Comparison of ENCODE assay signal across 11 cellular contexts in genomic region chr10:103890194-103890658, GRCh38. TPM values are rescaled to one million over a fixed set of nuclear protein-coding genes. Genes with fewer than 3 reads are reported as not detected.
DNase-seq lines count a peak whose midpoint lies in the region; ATAC-seq, FAIRE-seq and TF ChIP-seq lines count a peak whose summit lies in the region.
"Had no signal": no experiment of that assay in that cellular context is flagged by ENCODE, and none has a peak within 500 bp of the region (broad histone marks: within the 10 kb centered on the region; RNA-seq: fewer than 3 reads in every experiment).

No MANE protein-coding gene starts in this region.

- H3K9me3 Mint-ChIP-seq in activated naive CD8-positive, alpha-beta T cell (ENCODE audit: low read depth) = no peaks in the 10 kb centered on the region
- H3K9me3 Mint-ChIP-seq in memory B cell = no peaks in the 10 kb centered on the region

- whole genome bisulfite sequencing in A549 (ENCODE audit: missing lambda C conversion rate) = 11% methylated on average over 4 of the region's 4 CpGs

- H3K4me2 ChIP-seq in A549 = peak overlapping the region; percentile 67

- H3K27ac ChIP-seq in A549 (peak overlapping the region; percentile 73 to 90), caudate nucleus (ENCODE audit: low read depth, low read length) (no peak overlapping the region)

- peak; percentile 51 to 69; a peak in 2 of 5 replicates for TF ChIP-seq EP300 in A549 (IDR thresholded peaks at IDR 0.05)

- no peak overlapping the region for H3K4me3 Mint-ChIP-seq in activated naive CD8-positive, alpha-beta T cell
- H3K4me3 Mint-ChIP-seq in memory B cell = no peak overlapping the region

- peak overlapping the region; percentile 86 for H3K27ac Mint-ChIP-seq in activated naive CD8-positive, alpha-beta T cell
- H3K27ac Mint-ChIP-seq in memory B cell = peak overlapping the region; percentile 58

- TF ChIP-seq CTCF in A549 (IDR thresholded peaks at IDR 0.05) = no peak

- POLR2A ChIA-PET in A549 (lab: Yijun Ruan, JAX) = interaction anchor here (1.5 to 1.9 kb wide), 3 partner anchors 18 to 231 kb away, joined by 3 to 12 read pairs (median 11); partner anchors contain the start of genes SFR1 and STN1

- H3K4me3 ChIP-seq in A549 = no peak overlapping the region
- H3K4me3 ChIP-seq: dorsolateral prefrontal cortex, MG63 had no signal

- TF ChIP-seq RAD21 in A549 (conservative IDR thresholded peaks at IDR 0.05 in 1 of 2, IDR thresholded peaks at IDR 0.05 in 1 of 2) = peak in 1 of 2 experiments; percentile 36; a peak in 3 of 5 replicates

- peaks cover 7% of the 10 kb centered on the region for H3K36me3 Mint-ChIP-seq in activated naive CD8-positive, alpha-beta T cell
- H3K36me3 Mint-ChIP-seq in memory B cell = peaks cover 24% of the 10 kb centered on the region

- peaks cover 38% of the 10 kb centered on the region for H3K4me1 Mint-ChIP-seq in activated naive CD8-positive, alpha-beta T cell (ENCODE audit: low read depth)
- H3K4me1 Mint-ChIP-seq in memory B cell = peaks cover 2% of the 10 kb centered on the region

- peak; percentile 87 to 88 for ATAC-seq in A549
- no peak for ATAC-seq in memory B cell (ENCODE audit: low read depth)
- ATAC-seq in HG02623 (IDR thresholded peaks at IDR 0.05; ENCODE audit: unreplicated experiment) = no peak

- DNase-seq in A549 (ENCODE audit: low read depth in 1 of 2, low spot score in 1 of 2) = peak; percentile 69 to 92
- peak; percentile 85 for DNase-seq in HPDE6-E6E7 (ENCODE audit: extremely low spot score)
- no peak for DNase-seq in memory B cell (ENCODE audit: low spot score in 2 of 2)
- DNase-seq in frontal cortex (ENCODE audit: low spot score in 2 of 2) = no peak
- DNase-seq in caudate nucleus (lab: John Stamatoyannopoulos, UW) = no peak
- DNase-seq in RCC 7860 (ENCODE audit: low spot score) = no peak
- DNase-seq: dorsolateral prefrontal cortex, MG63, occipital lobe had no signal

- no peak for FAIRE-seq in A549 (lab: Jason Lieb, UNC)
- no peak for FAIRE-seq in frontal cortex (lab: Jason Lieb, UNC)
- no peak for FAIRE-seq in RCC 7860 (lab: Jason Lieb, UNC)

- H3K9me3 ChIP-seq in A549 = no peaks in the 10 kb centered on the region
- H3K9me3 ChIP-seq: MG63 had no signal

- CTCF ChIA-PET in A549 (lab: Yijun Ruan, JAX) = interaction anchor here (0.6 to 4.5 kb wide), 27 partner anchors 9 to 320 kb away, joined by 3 to 20 read pairs (median 4); partner anchors contain the start of genes SFR1, SLK and STN1

- TF ChIP-seq POLR2A in A549 (IDR thresholded peaks at IDR 0.05; ENCODE audit: low read length) = no peak

- H3K4me1 ChIP-seq in A549 = peaks cover 60% of the 10 kb centered on the region

- no peaks in the 10 kb centered on the region for H3K27me3 Mint-ChIP-seq in activated naive CD8-positive, alpha-beta T cell
- no peaks in the 10 kb centered on the region for H3K27me3 Mint-ChIP-seq in memory B cell

TF ChIP-seq in A549, 52 proteins besides CTCF, POLR2A, EP300 and RAD21 (continues in another document):
- TF ChIP-seq RARB (CRISPR knock-in tag; IDR thresholded peaks at IDR 0.05) (no peak), KDM1A (IDR thresholded peaks at IDR 0.05; ENCODE audit: low read depth) (no peak), KDM5A (IDR thresholded peaks at IDR 0.05) (no peak), POLR2AphosphoS2 (conservative IDR thresholded peaks at IDR 0.05; ENCODE audit: low read length) (no peak), MAFK (IDR thresholded peaks at IDR 0.05; ENCODE audit: partially characterized antibody) (peak; percentile 65), FOSL2 (IDR thresholded peaks at IDR 0.05) (peak; percentile 36; the same call in 1 of the 2 replicates), FOSL2 (CRISPR knock-in tag; IDR thresholded peaks at IDR 0.05) (peak; percentile 71), ZFP36 (IDR thresholded peaks at IDR 0.05; ENCODE audit: borderline replicate concordance, partially characterized antibody) (no peak), HDAC2 (IDR thresholded peaks at IDR 0.05) (no peak), EHMT2 (IDR thresholded peaks at IDR 0.05; ENCODE audit: low read depth) (no peak), RNF2 (IDR thresholded peaks at IDR 0.05; ENCODE audit: borderline replicate concordance, low read depth) (no peak), TFCP2L1 (CRISPR knock-in tag; IDR thresholded peaks at IDR 0.05) (no peak), FOXS1 (CRISPR knock-in tag; IDR thresholded peaks at IDR 0.05) (no peak), HOXB5 (CRISPR knock-in tag; IDR thresholded peaks at IDR 0.05) (no peak), HEYL (CRISPR knock-in tag; IDR thresholded peaks at IDR 0.05) (no peak), JUNB (IDR thresholded peaks at IDR 0.05) (peak; percentile 70), MAZ (IDR thresholded peaks at IDR 0.05; ENCODE audit: borderline replicate concordance, low read depth, low read length) (no peak), EHF (CRISPR knock-in tag; IDR thresholded peaks at IDR 0.05) (0 out of 2 replicates have a peak, but pooled peaks have one; percentile 56), NPAS2 (CRISPR knock-in tag; IDR thresholded peaks at IDR 0.05; ENCODE audit: borderline replicate concordance) (no peak), ESRRA (IDR thresholded peaks at IDR 0.05; ENCODE audit: borderline replicate concordance, low read length) (no peak), CEBPB (IDR thresholded peaks at IDR 0.05) (no peak), TP53 (CRISPR knock-in tag; IDR thresholded peaks at IDR 0.05) (no peak), CBX2 (IDR thresholded peaks at IDR 0.05; ENCODE audit: borderline replicate concordance, low read depth) (no peak), ZSCAN20 (CRISPR knock-in tag; IDR thresholded peaks at IDR 0.05) (no peak), ZC3H11A (IDR thresholded peaks at IDR 0.05) (no peak), NR3C1 (IDR thresholded peaks at IDR 0.05) (no peak), RCOR1 (IDR thresholded peaks at IDR 0.05; ENCODE audit: low read depth, low read length) (no peak), MYC (IDR thresholded peaks at IDR 0.05; ENCODE audit: borderline replicate concordance, low read length) (0 out of 2 replicates have a peak, but pooled peaks have one; percentile 19), NFE2L2 (conservative IDR thresholded peaks at IDR 0.05; ENCODE audit: low read length) (0 out of 2 replicates have a peak, but pooled peaks have one; percentile 5), BHLHE40 (IDR thresholded peaks at IDR 0.05; ENCODE audit: low read depth, low read length) (no peak), RFX5 (IDR thresholded peaks at IDR 0.05) (no peak), HOXB13 (CRISPR knock-in tag; IDR thresholded peaks at IDR 0.05; ENCODE audit: low read depth) (no peak), CHD4 (IDR thresholded peaks at IDR 0.05; ENCODE audit: borderline replicate concordance) (no peak), SREBF2 (IDR thresholded peaks at IDR 0.05) (no peak)
- TF ChIP-seq, protein P1, sequence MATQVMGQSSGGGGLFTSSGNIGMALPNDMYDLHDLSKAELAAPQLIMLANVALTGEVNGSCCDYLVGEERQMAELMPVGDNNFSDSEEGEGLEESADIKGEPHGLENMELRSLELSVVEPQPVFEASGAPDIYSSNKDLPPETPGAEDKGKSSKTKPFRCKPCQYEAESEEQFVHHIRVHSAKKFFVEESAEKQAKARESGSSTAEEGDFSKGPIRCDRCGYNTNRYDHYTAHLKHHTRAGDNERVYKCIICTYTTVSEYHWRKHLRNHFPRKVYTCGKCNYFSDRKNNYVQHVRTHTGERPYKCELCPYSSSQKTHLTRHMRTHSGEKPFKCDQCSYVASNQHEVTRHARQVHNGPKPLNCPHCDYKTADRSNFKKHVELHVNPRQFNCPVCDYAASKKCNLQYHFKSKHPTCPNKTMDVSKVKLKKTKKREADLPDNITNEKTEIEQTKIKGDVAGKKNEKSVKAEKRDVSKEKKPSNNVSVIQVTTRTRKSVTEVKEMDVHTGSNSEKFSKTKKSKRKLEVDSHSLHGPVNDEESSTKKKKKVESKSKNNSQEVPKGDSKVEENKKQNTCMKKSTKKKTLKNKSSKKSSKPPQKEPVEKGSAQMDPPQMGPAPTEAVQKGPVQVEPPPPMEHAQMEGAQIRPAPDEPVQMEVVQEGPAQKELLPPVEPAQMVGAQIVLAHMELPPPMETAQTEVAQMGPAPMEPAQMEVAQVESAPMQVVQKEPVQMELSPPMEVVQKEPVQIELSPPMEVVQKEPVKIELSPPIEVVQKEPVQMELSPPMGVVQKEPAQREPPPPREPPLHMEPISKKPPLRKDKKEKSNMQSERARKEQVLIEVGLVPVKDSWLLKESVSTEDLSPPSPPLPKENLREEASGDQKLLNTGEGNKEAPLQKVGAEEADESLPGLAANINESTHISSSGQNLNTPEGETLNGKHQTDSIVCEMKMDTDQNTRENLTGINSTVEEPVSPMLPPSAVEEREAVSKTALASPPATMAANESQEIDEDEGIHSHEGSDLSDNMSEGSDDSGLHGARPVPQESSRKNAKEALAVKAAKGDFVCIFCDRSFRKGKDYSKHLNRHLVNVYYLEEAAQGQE (IDR thresholded peaks at IDR 0.05) = no peak
- TF ChIP-seq, protein P2, sequence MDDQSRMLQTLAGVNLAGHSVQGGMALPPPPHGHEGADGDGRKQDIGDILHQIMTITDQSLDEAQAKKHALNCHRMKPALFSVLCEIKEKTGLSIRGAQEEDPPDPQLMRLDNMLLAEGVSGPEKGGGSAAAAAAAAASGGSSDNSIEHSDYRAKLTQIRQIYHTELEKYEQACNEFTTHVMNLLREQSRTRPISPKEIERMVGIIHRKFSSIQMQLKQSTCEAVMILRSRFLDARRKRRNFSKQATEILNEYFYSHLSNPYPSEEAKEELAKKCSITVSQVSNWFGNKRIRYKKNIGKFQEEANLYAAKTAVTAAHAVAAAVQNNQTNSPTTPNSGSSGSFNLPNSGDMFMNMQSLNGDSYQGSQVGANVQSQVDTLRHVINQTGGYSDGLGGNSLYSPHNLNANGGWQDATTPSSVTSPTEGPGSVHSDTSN (IDR thresholded peaks at IDR 0.05) = no peak

RNA-seq across cellular contexts. Expression of gene STN1, which starts 27.8 kb away (rescaled TPM):
- 34.5 and 35.5 TPM in 2 replicates for polyA plus RNA-seq in A549 (2011; rRNA removed)
- polyA plus RNA-seq in A549 (2012; cell fraction: cytosol; rRNA removed) = 14.2 and 14.5 TPM in 2 replicates
- 4.6 and 6.9 TPM in 2 replicates for polyA plus RNA-seq in A549 (2012; cell fraction: nucleus; rRNA removed)
- 15.8 to 19.0 TPM (median 17.1 TPM) in 3 replicates for polyA plus RNA-seq in A549 (2017; fragmentation: RNase III; extraction: RNeasy Plus Mini Kit Qiagen cat#74134 plus additional on column Dnase treatment)
- polyA minus RNA-seq in A549 (2011; rRNA and poly(A)+ RNA removed) = 17.6 and 18.2 TPM in 2 replicates
- total RNA-seq in frontal cortex = 6.9 TPM

RNA-seq across cellular contexts. Expression of gene SH3PXD2A, which starts 34.9 kb away (rescaled TPM):
- polyA plus RNA-seq in A549 (2011; rRNA removed) = 3.9 and 6.2 TPM in 2 replicates
- 0.82 and 1.1 TPM in 2 replicates for polyA plus RNA-seq in A549 (2012; cell fraction: cytosol; rRNA removed)
- polyA plus RNA-seq in A549 (2012; cell fraction: nucleus; rRNA removed) = 2.2 and 2.7 TPM in 2 replicates
- polyA plus RNA-seq in A549 (2017; fragmentation: RNase III; extraction: RNeasy Plus Mini Kit Qiagen cat#74134 plus additional on column Dnase treatment) = 1.4 to 2.4 TPM (median 1.7 TPM) in 3 replicates
- 7.4 and 7.6 TPM in 2 replicates for polyA minus RNA-seq in A549 (2011; rRNA and poly(A)+ RNA removed)
- 6.1 TPM for total RNA-seq in frontal cortex

Comparison
In these comparisons a context has a peak if more than half of its experiments do, and no peak if none do; other contexts are left out.
1. ATAC-seq: peak in A549 (2 of 2); none in memory B cell (single experiment) and HG02623 (single experiment).
2. DNase-seq: peak in A549 (2 of 2) and HPDE6-E6E7 (single experiment); none in memory B cell (0 of 2), frontal cortex (0 of 2), caudate nucleus (0 of 61) and RCC 7860 (single experiment).